9 cellular contexts compared by ENCODE assay signal in the genomic region with DNA sequence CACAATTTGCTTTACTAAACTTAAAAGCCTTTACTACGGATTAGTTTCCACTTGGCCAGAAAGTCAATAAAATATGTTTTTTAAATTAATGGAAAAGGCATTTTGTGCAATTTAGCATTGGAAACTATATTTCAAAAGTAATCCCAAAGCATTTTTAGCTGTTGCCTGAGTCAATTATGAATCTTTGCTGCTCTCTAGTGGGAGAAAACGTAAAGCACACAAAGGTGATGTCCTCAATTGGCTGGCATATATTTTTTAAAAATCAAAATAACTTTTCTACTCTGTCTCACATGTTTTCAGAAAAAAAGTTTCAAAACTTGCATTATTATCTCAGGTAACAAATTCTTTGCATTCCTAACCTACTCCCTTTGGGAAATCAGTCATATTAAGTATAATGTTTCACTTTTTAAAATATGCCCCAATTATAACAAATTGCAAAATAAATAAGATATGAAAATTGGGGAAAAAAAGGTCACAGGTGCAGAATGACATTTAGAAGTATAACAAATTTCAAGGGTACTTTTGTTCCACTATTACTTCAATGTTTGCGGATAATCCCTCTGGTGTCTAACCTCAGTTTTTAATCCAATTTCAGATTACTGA. TPM values are rescaled to one million over a fixed set of nuclear protein-coding genes. Genes with fewer than 3 reads are reported as not detected.
DNase-seq lines count a peak whose midpoint lies in the region; ATAC-seq and TF ChIP-seq lines count a peak whose summit lies in the region.
"Had no signal": no experiment of that assay in that cellular context is flagged by ENCODE, and none has a peak within 500 bp of the region (broad histone marks: within the 10 kb centered on the region; RNA-seq: fewer than 3 reads in every experiment).

No MANE protein-coding gene starts in this region.

- no peak overlapping the region for H3K4me2 ChIP-seq in OCI-LY1 (ENCODE audit: low read length)
- no peak overlapping the region for H3K4me2 ChIP-seq in neural progenitor cell

- H3K27me3 Mint-ChIP-seq in endodermal cell (ENCODE audit: insufficient read depth) = no peaks in the 10 kb centered on the region
- H3K27me3 Mint-ChIP-seq in neural progenitor cell (ENCODE audit: insufficient read depth, low read depth) = no peaks in the 10 kb centered on the region

- H3K79me2 ChIP-seq in OCI-LY1 (ENCODE audit: insufficient read depth, low read length) = no peaks in the 10 kb centered on the region
- no peaks in the 10 kb centered on the region for H3K79me2 ChIP-seq in neural progenitor cell (ENCODE audit: low read depth)

- no peak overlapping the region for H3K27ac ChIP-seq in OCI-LY1 (ENCODE audit: low read depth, low read length, poor library complexity, severe bottlenecking)
- no peak overlapping the region for H3K27ac ChIP-seq in endodermal cell (ENCODE audit: low read depth, low read length)
- no peak overlapping the region for H3K27ac ChIP-seq in neural progenitor cell

- H3K4me3 ChIP-seq in H7 (ENCODE audit: insufficient read depth, low read depth, low read length) = no peak overlapping the region
- no peak overlapping the region for H3K4me3 ChIP-seq in OCI-LY1 (ENCODE audit: low read depth, low read length, poor library complexity, severe bottlenecking)
- no peak overlapping the region for H3K4me3 ChIP-seq in endodermal cell (ENCODE audit: low read length)
- H3K4me3 ChIP-seq in neural progenitor cell = no peak overlapping the region

- H3K27me3 ChIP-seq in H7 (ENCODE audit: control insufficient read depth, insufficient read depth, low read length) (no peaks in the 10 kb centered on the region), OCI-LY1 (ENCODE audit: insufficient read depth, low read length) (no peaks in the 10 kb centered on the region), endodermal cell (ENCODE audit: control insufficient read depth, insufficient read depth, low read length, poor library complexity, severe bottlenecking) (no peaks in the 10 kb centered on the region), neural progenitor cell (no peaks in the 10 kb centered on the region)

- no peaks in the 10 kb centered on the region for H3K9me3 ChIP-seq in OCI-LY1 (ENCODE audit: low read length)
- peaks cover 4% of the 10 kb centered on the region for H3K9me3 ChIP-seq in endodermal cell (ENCODE audit: control insufficient read depth, low read length)
- no peaks in the 10 kb centered on the region for H3K9me3 ChIP-seq in neural progenitor cell (ENCODE audit: low read depth)

- no peak overlapping the region for H2AFZ ChIP-seq in OCI-LY1 (ENCODE audit: low read length)
- no peak overlapping the region for H2AFZ ChIP-seq in neural progenitor cell (replicated peaks)

- H3K36me3 ChIP-seq in H7 (replicated peaks; ENCODE audit: control insufficient read depth, insufficient read depth, low read length) = no peaks in the 10 kb centered on the region
- no peaks in the 10 kb centered on the region for H3K36me3 ChIP-seq in OCI-LY1 (ENCODE audit: insufficient read depth, low read length)
- H3K36me3 ChIP-seq in endodermal cell (ENCODE audit: control insufficient read depth, insufficient read depth, low read length) = no peaks in the 10 kb centered on the region
- no peaks in the 10 kb centered on the region for H3K36me3 ChIP-seq in neural progenitor cell

- no peak for ATAC-seq in HG03196 (IDR thresholded peaks at IDR 0.05; ENCODE audit: unreplicated experiment)

- no peaks in the 10 kb centered on the region for H3K4me1 ChIP-seq in OCI-LY1 (ENCODE audit: insufficient read depth, low read length, severe bottlenecking)
- peaks cover 2% of the 10 kb centered on the region for H3K4me1 ChIP-seq in endodermal cell (ENCODE audit: control insufficient read depth, insufficient read depth, low read length)
- H3K4me1 ChIP-seq in neural progenitor cell = no peaks in the 10 kb centered on the region

- H3K4me1 Mint-ChIP-seq in endodermal cell (peaks cover 9% of the 10 kb centered on the region), neural progenitor cell (no peaks in the 10 kb centered on the region)
- H3K4me1 Mint-ChIP-seq: activated B cell treated with CpG ODN at 0.5 μM for 24 hours had no signal

- H3K36me3 Mint-ChIP-seq in endodermal cell (ENCODE audit: low read depth) (peaks cover 8% of the 10 kb centered on the region), neural progenitor cell (no peaks in the 10 kb centered on the region)

- H4K20me1 ChIP-seq in OCI-LY1 (ENCODE audit: insufficient read depth, low read length) = no peaks in the 10 kb centered on the region
- H4K20me1 ChIP-seq in neural progenitor cell (ENCODE audit: low read depth) = no peaks in the 10 kb centered on the region

- no peak overlapping the region for H3K4me3 Mint-ChIP-seq in endodermal cell
- no peak overlapping the region for H3K4me3 Mint-ChIP-seq in neural progenitor cell
- H3K4me3 Mint-ChIP-seq: activated B cell treated with CpG ODN at 0.5 μM for 24 hours had no signal

- no peak overlapping the region for H3K9ac ChIP-seq in OCI-LY1 (ENCODE audit: low read length)
- H3K9ac ChIP-seq in endodermal cell (ENCODE audit: extremely low read depth, low read length, poor library complexity, severe bottlenecking) = no peak overlapping the region
- no peak overlapping the region for H3K9ac ChIP-seq in neural progenitor cell

- H3K27ac Mint-ChIP-seq in endodermal cell = no peak overlapping the region
- no peak overlapping the region for H3K27ac Mint-ChIP-seq in neural progenitor cell
- H3K27ac Mint-ChIP-seq: activated B cell treated with CpG ODN at 0.5 μM for 24 hours had no signal

- 31 to 50% methylated on average over 2 to 3 of the region's 3 CpGs for WGBS in endodermal cell (ENCODE audit: insufficient coverage in 1 of 2, insufficient read length in 1 of 2), 2 experiments

- H3K9me2 ChIP-seq in OCI-LY1 (ENCODE audit: low read depth, low read length) = no peaks in the 10 kb centered on the region

- H3K9me3 Mint-ChIP-seq in endodermal cell (peaks cover 6% of the 10 kb centered on the region), neural progenitor cell (no peaks in the 10 kb centered on the region)

- DNase-seq in DMS114 treated with DMSO at 0.1 percent for 48 hours (lab: John Stamatoyannopoulos, UW; ENCODE audit: unreplicated experiment) (peak; percentile 14), H7 (peak; percentile 28), endodermal cell (no peak), neural progenitor cell (ENCODE audit: low spot score) (peak; percentile 49)
- DNase-seq in activated T-cell treated with anti-CD3 and anti-CD28 coated beads, Interleukin-2, amount 50 U/mL, for 48 hours = no peak
- DNase-seq: activated B cell treated with CpG ODN at 0.5 μM for 24 hours had no signal

- H3F3A ChIP-seq in OCI-LY1 (ENCODE audit: insufficient read depth, low read length) = no peaks in the 10 kb centered on the region
- no peaks in the 10 kb centered on the region for H3F3A ChIP-seq in neural progenitor cell (ENCODE audit: low read depth)

- peak; percentile 79 for TF ChIP-seq CTCF in OCI-LY1 (IDR thresholded peaks at IDR 0.05; ENCODE audit: low read length)
- TF ChIP-seq CTCF in endodermal cell (conservative IDR thresholded peaks at IDR 0.05) = peak; percentile 96
- TF ChIP-seq CTCF in neural progenitor cell (IDR thresholded peaks at IDR 0.05) = peak; percentile 93

RNA-seq across cellular contexts. Expression of gene TEX55, which starts 47.2 kb away (rescaled TPM):
- not detected in 2 replicates for total RNA-seq in H7 (2014; rRNA removed; shearing (Covaris generic))
- total RNA-seq in endodermal cell (not detected), neural progenitor cell (ENCODE audit: low replicate concordance) (not detected in 2 replicates)
- polyA plus RNA-seq in endodermal cell (2013, experiment 1 of 2) = not detected
- polyA plus RNA-seq in endodermal cell (2013, experiment 2 of 2) = not detected
- total RNA-seq: activated B cell treated with CpG ODN at 0.5 μM for 24 hours, skeletal muscle tissue had no signal

Comparison
In these comparisons a context has a peak if more than half of its experiments do, and no peak if none do; other contexts are left out.
1. DNase-seq: peak in DMS114 treated with DMSO at 0.1 percent for 48 hours (single experiment), H7 (single experiment) and neural progenitor cell (single experiment); none in endodermal cell (single experiment) and activated T-cell treated with anti-CD3 and anti-CD28 coated beads, Interleukin-2, amount 50 U/mL, for 48 hours (0 of 2).
2. Peak in every context shown above with its lines, with median percentiles within 50 percentile points of each other: CTCF ChIP-seq.